Comparison of ENCODE assay signal across 1 cellular context in genomic region chr1:207084701-207085180, GRCh38.
TF ChIP-seq lines count a peak whose summit lies in the region.

No MANE protein-coding gene starts in this region.

TF ChIP-seq in SK-N-SH, 30 proteins besides CTCF, POLR2A, EP300 and RAD21 (continued from another document):
- no peak for TF ChIP-seq TAF1 (IDR thresholded peaks at IDR 0.05; ENCODE audit: borderline replicate concordance, low read depth, low read length)
- TF ChIP-seq RFX5 (IDR thresholded peaks at IDR 0.05; ENCODE audit: low read length), result no peak
